In the genomic region with DNA sequence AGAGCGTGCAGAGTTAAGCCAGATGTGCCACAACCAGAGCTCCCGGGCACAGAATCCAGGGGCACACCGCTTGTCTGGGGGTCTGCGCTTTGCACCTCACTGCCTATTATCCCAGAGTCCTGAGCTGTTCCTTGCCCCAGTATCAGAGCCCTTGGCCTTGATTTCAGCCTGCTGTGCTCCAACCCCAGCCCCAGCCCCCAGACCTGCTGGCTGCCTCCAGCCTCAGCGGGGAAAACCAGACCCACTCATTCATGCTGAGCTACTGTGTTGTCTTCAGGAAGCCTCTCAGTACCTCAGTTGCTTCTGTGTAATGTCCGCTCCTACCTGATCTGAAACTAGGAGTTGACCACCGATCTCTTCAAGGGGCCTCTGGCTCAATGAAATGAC, we compare ENCODE assay signal across 2 cellular contexts.
TF ChIP-seq lines count a peak whose summit lies in the region.

No MANE protein-coding gene starts in this region.

TF ChIP-seq in SK-N-SH, 30 proteins besides CTCF, POLR2A, EP300 and RAD21 (continued from another document):
- no peak for TF ChIP-seq PBX3 (IDR thresholded peaks at IDR 0.05)
- TF ChIP-seq, protein P1, sequence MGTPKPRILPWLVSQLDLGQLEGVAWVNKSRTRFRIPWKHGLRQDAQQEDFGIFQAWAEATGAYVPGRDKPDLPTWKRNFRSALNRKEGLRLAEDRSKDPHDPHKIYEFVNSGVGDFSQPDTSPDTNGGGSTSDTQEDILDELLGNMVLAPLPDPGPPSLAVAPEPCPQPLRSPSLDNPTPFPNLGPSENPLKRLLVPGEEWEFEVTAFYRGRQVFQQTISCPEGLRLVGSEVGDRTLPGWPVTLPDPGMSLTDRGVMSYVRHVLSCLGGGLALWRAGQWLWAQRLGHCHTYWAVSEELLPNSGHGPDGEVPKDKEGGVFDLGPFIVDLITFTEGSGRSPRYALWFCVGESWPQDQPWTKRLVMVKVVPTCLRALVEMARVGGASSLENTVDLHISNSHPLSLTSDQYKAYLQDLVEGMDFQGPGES (IDR thresholded peaks at IDR 0.05; ENCODE audit: low read depth, low read length): no peak
- TF ChIP-seq GABPA (IDR thresholded peaks at IDR 0.05; ENCODE audit: low read depth): no peak
- no peak for TF ChIP-seq FOXJ3 (CRISPR knock-in tag; IDR thresholded peaks at IDR 0.05)
- TF ChIP-seq MXI1 (IDR thresholded peaks at IDR 0.05; ENCODE audit: low read depth, low read length): no peak
- no peak for TF ChIP-seq FOSL2 (IDR thresholded peaks at IDR 0.05; ENCODE audit: borderline replicate concordance, low read depth)
- TF ChIP-seq RXRA (IDR thresholded peaks at IDR 0.05; ENCODE audit: borderline replicate concordance, low read depth): no peak
- TF ChIP-seq MEF2A (IDR thresholded peaks at IDR 0.05; ENCODE audit: borderline replicate concordance, low read depth): no peak
- no peak for TF ChIP-seq FOXM1 (IDR thresholded peaks at IDR 0.05; ENCODE audit: low read depth)
- TF ChIP-seq POLR2AphosphoS5 (IDR thresholded peaks at IDR 0.05; ENCODE audit: low read depth, low read length): no peak
- no peak for TF ChIP-seq TCF12 (IDR thresholded peaks at IDR 0.05)
- no peak for TF ChIP-seq EZH2phosphoT487 (IDR thresholded peaks at IDR 0.05; ENCODE audit: borderline replicate concordance, low read depth)
- TF ChIP-seq, protein P2, sequence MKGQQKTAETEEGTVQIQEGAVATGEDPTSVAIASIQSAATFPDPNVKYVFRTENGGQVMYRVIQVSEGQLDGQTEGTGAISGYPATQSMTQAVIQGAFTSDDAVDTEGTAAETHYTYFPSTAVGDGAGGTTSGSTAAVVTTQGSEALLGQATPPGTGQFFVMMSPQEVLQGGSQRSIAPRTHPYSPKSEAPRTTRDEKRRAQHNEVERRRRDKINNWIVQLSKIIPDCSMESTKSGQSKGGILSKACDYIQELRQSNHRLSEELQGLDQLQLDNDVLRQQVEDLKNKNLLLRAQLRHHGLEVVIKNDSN (IDR thresholded peaks at IDR 0.05; ENCODE audit: borderline replicate concordance, low read depth): no peak
- no peak for TF ChIP-seq YY1 (IDR thresholded peaks at IDR 0.05; ENCODE audit: low read depth)
- TF ChIP-seq SIN3A (IDR thresholded peaks at IDR 0.05; ENCODE audit: borderline replicate concordance, low read depth, low read length): no peak
- no peak for TF ChIP-seq TAF1 (IDR thresholded peaks at IDR 0.05; ENCODE audit: borderline replicate concordance, low read depth, low read length)
- TF ChIP-seq NFIC (IDR thresholded peaks at IDR 0.05; ENCODE audit: borderline replicate concordance): no peak

TF ChIP-seq in SK-N-SH treated with all-trans-retinoic acid at 6 μM for 48 hours, 23 proteins besides CTCF, POLR2A, EP300 and RAD21 (continued from another document):
- TF ChIP-seq, protein P3, sequence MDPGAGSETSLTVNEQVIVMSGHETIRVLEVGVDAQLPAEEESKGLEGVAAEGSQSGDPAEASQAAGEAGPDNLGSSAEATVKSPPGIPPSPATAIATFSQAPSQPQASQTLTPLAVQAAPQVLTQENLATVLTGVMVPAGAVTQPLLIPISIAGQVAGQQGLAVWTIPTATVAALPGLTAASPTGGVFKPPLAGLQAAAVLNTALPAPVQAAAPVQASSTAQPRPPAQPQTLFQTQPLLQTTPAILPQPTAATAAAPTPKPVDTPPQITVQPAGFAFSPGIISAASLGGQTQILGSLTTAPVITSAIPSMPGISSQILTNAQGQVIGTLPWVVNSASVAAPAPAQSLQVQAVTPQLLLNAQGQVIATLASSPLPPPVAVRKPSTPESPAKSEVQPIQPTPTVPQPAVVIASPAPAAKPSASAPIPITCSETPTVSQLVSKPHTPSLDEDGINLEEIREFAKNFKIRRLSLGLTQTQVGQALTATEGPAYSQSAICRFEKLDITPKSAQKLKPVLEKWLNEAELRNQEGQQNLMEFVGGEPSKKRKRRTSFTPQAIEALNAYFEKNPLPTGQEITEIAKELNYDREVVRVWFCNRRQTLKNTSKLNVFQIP (CRISPR knock-in tag; IDR thresholded peaks at IDR 0.05; ENCODE audit: borderline replicate concordance, low read depth): no peak
